ENCODE assay signal across 27 cellular contexts in genomic region chr10:101438881-101439391, GRCh38.
DNase-seq lines count a peak whose midpoint lies in the region; ATAC-seq and TF ChIP-seq lines count a peak whose summit lies in the region.
"Had no signal": no experiment of that assay in that cellular context is flagged by ENCODE, and none has a peak within 500 bp of the region (broad histone marks: within the 10 kb centered on the region; RNA-seq: fewer than 3 reads in every experiment).

No MANE protein-coding gene starts in this region.

- TF ChIP-seq CTCF in RWPE1 (conservative IDR thresholded peaks at IDR 0.05; ENCODE audit: low read depth) (no peak), lower leg skin (IDR thresholded peaks at IDR 0.05) (no peak)

- intact Hi-C loops in lower leg skin (cut with DNase I; ENCODE audit: low total_unique reads), result no loop called here

- TF ChIP-seq POLR2A in lower leg skin (IDR thresholded peaks at IDR 0.05), result no peak

- POLR2A ChIA-PET in RWPE1 (lab: Yijun Ruan, JAX; ENCODE audit: low non-redundant PET), result no interaction called here

- H3K4me3 ChIP-seq in lower leg skin (ENCODE audit: low read depth, poor library complexity, severe bottlenecking), result no peak overlapping the region
- H3K4me3 ChIP-seq: GM23338, psoas muscle, upper lobe of right lung had no signal

- CTCF ChIA-PET in RWPE1 (lab: Yijun Ruan, JAX), result interaction anchor here (0.8 kb wide), 1 partner anchor 136 kb away, joined by 3 read pairs; no protein-coding TSS in a partner anchor

- WGBS in lower leg skin, 2 donors, result 52 to 54% methylated on average over 5 of the region's 5 CpGs

- no peak overlapping the region for H3K27ac ChIP-seq in RWPE1
- H3K27ac ChIP-seq: psoas muscle, upper lobe of right lung, WERI-Rb-1 had no signal

- peak; percentile 19 for DNase-seq in NCI-H2171 treated with DMSO at 0.1 percent for 48 hours (lab: John Stamatoyannopoulos, UW)
- no peak for DNase-seq in NCI-H2171 (lab: John Stamatoyannopoulos, UW)
- DNase-seq in NCI-H1694 (lab: John Stamatoyannopoulos, UW), result peak; percentile 8
- peak; percentile 28 for DNase-seq in RWPE1 (ENCODE audit: low spot score)
- DNase-seq in iris pigment epithelial cell (ENCODE audit: low read depth), result peak; percentile 21
- no peak for DNase-seq in DMS153 (lab: John Stamatoyannopoulos, UW)
- DNase-seq in lower leg skin (ENCODE audit: low spot score in 2 of 2), result no peak
- DNase-seq: activated CD4-positive, alpha-beta T cell treated with anti-CD3 and anti-CD28 coated beads, Interleukin-2, amount 10 ng/mL, durations not matched to agents 24 days and 14 days; activated naive CD8-positive, alpha-beta T cell treated with anti-CD3 and anti-CD28 coated beads, Interleukin-2, amount 50 U/mL, for 24 hours; activated T-cell treated with anti-CD3 and anti-CD28 coated beads, Interleukin-2, amount 50 U/mL, for 24 hours; dermis blood vessel endothelial cell; DND-41; left ventricle myocardium superior; midbrain; naive thymus-derived CD4-positive, alpha-beta T cell; NCI-H1105; NCI-H774; occipital lobe; psoas muscle; stimulated activated CD4-positive, alpha-beta T cell treated with anti-CD3 and anti-CD28 coated beads, Interleukin-4, amount 100 ng/mL, for 4 hours; upper lobe of right lung; WERI-Rb-1 had no signal

- ATAC-seq in GM21528 (IDR thresholded peaks at IDR 0.05; ENCODE audit: low FRiP score, unreplicated experiment), result no peak
- ATAC-seq: activated naive CD8-positive, alpha-beta T cell treated with anti-CD3 and anti-CD28 coated beads, Interleukin-2, amount 50 U/mL, for 24 hours; GM23338; HepG2; left ventricle myocardium superior; naive thymus-derived CD4-positive, alpha-beta T cell; psoas muscle; Right ventricle myocardium inferior; stimulated activated memory B cell treated with anti-CD40 and anti-IgM and Interleukin-4, amounts not matched to agents 10 μg/mL and 1 μg/mL and 100 μg/mL, for 72 hours; upper lobe of right lung had no signal

Comparison
In these comparisons a context has a peak if more than half of its experiments do, and no peak if none do; other contexts are left out.
1. DNase-seq: peak in NCI-H2171 treated with DMSO at 0.1 percent for 48 hours (single experiment), NCI-H1694 (single experiment), RWPE1 (single experiment) and iris pigment epithelial cell (single experiment); none in NCI-H2171 (single experiment), DMS153 (single experiment) and lower leg skin (0 of 2).